In genomic region chr10:101010329-101010728, GRCh38 we compare ENCODE assay signal across 23 cellular contexts.
"Had no signal": no experiment of that assay in that cellular context is flagged by ENCODE, and none has a peak within 500 bp of the region (broad histone marks: within the 10 kb centered on the region; RNA-seq: fewer than 3 reads in every experiment).

No MANE protein-coding gene starts in this region.

- H3K4me2 ChIP-seq: hepatocyte, smooth muscle cell had no signal

- ATAC-seq: left colon, left ventricle myocardium superior, pancreas, right cardiac atrium had no signal

- H3K9me3 Mint-ChIP-seq: endodermal cell, naive B cell, nephron had no signal

- H3K27ac ChIP-seq: hepatocyte, neutrophil, pancreas, suprapubic skin had no signal

- H3K36me3 Mint-ChIP-seq: naive B cell had no signal

- H3K4me3 Mint-ChIP-seq: endodermal cell, naive B cell, nephron had no signal

- H2AFZ ChIP-seq: hepatocyte had no signal

- DNase-seq: cortex of kidney; effector CD4-positive, alpha-beta T cell; endodermal cell; erythroblast; foreskin melanocyte; kidney; left colon; left ventricle myocardium superior; mesendoderm; naive B cell; pancreas; right cardiac atrium; stimulated activated CD4-positive, alpha-beta T cell treated with anti-CD3 and anti-CD28 coated beads, Interleukin-2, amount 100 ng/mL, for 48 hours; stimulated activated naive CD4-positive, alpha-beta T cell treated with Interleukin-2 at 50 U/mL for 16 hours had no signal

- H3K27ac Mint-ChIP-seq: endodermal cell, nephron, progenitor cell of endocrine pancreas had no signal

- H3K4me3 ChIP-seq: cardiac muscle cell, hepatocyte, lung, pancreas, smooth muscle cell, suprapubic skin, tibial nerve had no signal

- H3K9me3 ChIP-seq: neutrophil, pancreas, suprapubic skin, tibial nerve had no signal

- H3K27me3 ChIP-seq: cardiac muscle cell, hepatocyte, pancreas, suprapubic skin, tibial nerve had no signal
